Comparison of ENCODE assay signal across 8 cellular contexts in the genomic region with DNA sequence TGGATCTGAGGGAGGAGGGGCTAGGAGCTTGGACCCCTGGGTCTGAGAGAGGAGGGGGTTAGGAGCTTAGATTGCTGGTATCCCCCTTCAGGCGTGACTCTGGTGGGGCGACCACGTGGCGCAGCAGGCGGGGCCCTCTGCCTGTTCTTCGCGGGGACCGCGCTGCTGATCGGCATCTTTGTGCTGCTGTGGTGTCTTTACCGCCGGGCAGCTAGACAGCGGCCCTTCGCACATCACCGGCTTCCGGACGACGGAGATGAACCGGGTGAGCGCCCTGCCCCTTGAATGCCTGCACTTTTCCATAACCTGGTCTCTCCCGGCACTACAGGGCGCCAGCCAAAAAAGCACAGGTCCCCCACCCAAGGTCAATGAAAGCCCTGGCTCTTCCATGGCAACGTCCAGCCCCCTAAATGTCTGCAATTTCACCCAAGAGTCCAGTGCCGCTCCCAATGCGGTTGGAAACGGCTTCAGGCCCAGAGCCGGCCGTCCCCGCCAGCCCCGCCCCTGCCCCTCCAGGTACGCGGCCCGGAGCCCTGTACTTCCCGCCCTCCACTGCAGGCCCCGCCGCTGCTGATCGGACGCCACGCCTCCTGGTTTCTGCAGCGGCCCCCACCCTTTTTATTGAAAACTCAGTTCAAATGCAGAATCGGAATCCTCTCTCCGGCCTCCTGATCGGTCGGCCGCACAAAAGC. TPM values are rescaled to one million over a fixed set of nuclear protein-coding genes. Genes with fewer than 3 reads are reported as not detected.
DNase-seq lines count a peak whose midpoint lies in the region; ATAC-seq and TF ChIP-seq lines count a peak whose summit lies in the region.

No MANE protein-coding gene starts in this region.

- H3K4me1 Mint-ChIP-seq in activated naive CD4-positive, alpha-beta T cell treated with anti-CD3 and anti-CD28 coated beads, Interleukin-2, amount 10 ng/mL, durations not matched to agents 7 days and 5 days, result peaks cover 73% of the 10 kb centered on the region
- peaks cover 22% of the 10 kb centered on the region for H3K4me1 Mint-ChIP-seq in endothelial cell (ENCODE audit: unreplicated experiment)

- H3K9ac ChIP-seq in HUES64 (ENCODE audit: low read depth, low read length) (peak overlapping the region; percentile 51; the same call in 1 of the 2 replicates), colonic mucosa (ENCODE audit: low read depth in 2 of 2, low read length in 2 of 2) (no peak overlapping the region)

- H3K9me3 Mint-ChIP-seq in activated naive CD4-positive, alpha-beta T cell treated with anti-CD3 and anti-CD28 coated beads, Interleukin-2, amount 10 ng/mL, durations not matched to agents 7 days and 5 days, result no peaks in the 10 kb centered on the region
- no peaks in the 10 kb centered on the region for H3K9me3 Mint-ChIP-seq in endothelial cell (ENCODE audit: unreplicated experiment)

- H3K36me3 Mint-ChIP-seq in activated naive CD4-positive, alpha-beta T cell treated with anti-CD3 and anti-CD28 coated beads, Interleukin-2, amount 10 ng/mL, durations not matched to agents 7 days and 5 days, result peaks cover 2% of the 10 kb centered on the region
- H3K36me3 Mint-ChIP-seq in endothelial cell (ENCODE audit: low read depth, unreplicated experiment), result peaks cover 19% of the 10 kb centered on the region

- H3K9me3 ChIP-seq in HUES64 (ENCODE audit: insufficient read depth, low read depth, low read length), result no peaks in the 10 kb centered on the region
- H3K9me3 ChIP-seq in mesodermal cell (ENCODE audit: control insufficient read depth, low read length), result no peaks in the 10 kb centered on the region
- H3K9me3 ChIP-seq in colonic mucosa, result no peaks in the 10 kb centered on the region
- H3K9me3 ChIP-seq in aorta (ENCODE audit: control insufficient read depth, low read length), result no peaks in the 10 kb centered on the region

- H3K4me3 ChIP-seq in HUES64 (ENCODE audit: low read length) (peak overlapping the region; percentile 52), mesodermal cell (ENCODE audit: extremely low read depth, insufficient read depth, low read length, poor library complexity, severe bottlenecking) (peak overlapping the region; percentile 19), colonic mucosa (no peak overlapping the region), aorta (ENCODE audit: low read length in 2 of 2) (no peak overlapping the region)

- 1% methylated on average over 45 of the region's 45 CpGs for WGBS in HUES64
- WGBS in mesodermal cell (ENCODE audit: insufficient coverage in 2 of 2), 2 experiments, result 4 to 5% methylated on average over 42 to 44 of the region's 45 CpGs
- WGBS in aorta, 2 donors, result 1 to 2% methylated on average over 45 of the region's 45 CpGs

- no peak overlapping the region for H3K4me3 Mint-ChIP-seq in activated naive CD4-positive, alpha-beta T cell treated with anti-CD3 and anti-CD28 coated beads, Interleukin-2, amount 10 ng/mL, durations not matched to agents 7 days and 5 days
- H3K4me3 Mint-ChIP-seq in endothelial cell (ENCODE audit: unreplicated experiment), result no peak overlapping the region

- TF ChIP-seq CTCF in colonic mucosa (IDR thresholded peaks at IDR 0.05) (no peak), endothelial cell (IDR thresholded peaks at IDR 0.05; ENCODE audit: unreplicated experiment) (no peak)

- H3K27me3 Mint-ChIP-seq in activated naive CD4-positive, alpha-beta T cell treated with anti-CD3 and anti-CD28 coated beads, Interleukin-2, amount 10 ng/mL, durations not matched to agents 7 days and 5 days, result peaks cover 100% of the 10 kb centered on the region
- peaks cover 40% of the 10 kb centered on the region for H3K27me3 Mint-ChIP-seq in endothelial cell (ENCODE audit: unreplicated experiment)

- CTCF ChIA-PET in activated naive CD4-positive, alpha-beta T cell treated with anti-CD3 and anti-CD28 coated beads, Interleukin-2, amount 10 ng/mL, durations not matched to agents 7 days and 5 days (lab: Charles Lee), result interaction anchor here (2.4 kb wide), 1 partner anchor 36 kb away, joined by 9 read pairs; no protein-coding TSS in a partner anchor

- H3K27me3 ChIP-seq in HUES64 (ENCODE audit: insufficient read depth, low read length), result peaks cover 91% of the 10 kb centered on the region
- peaks cover 72% of the 10 kb centered on the region for H3K27me3 ChIP-seq in colonic mucosa
- peaks cover 0 to 5% of the 10 kb centered on the region in 2 donors for H3K27me3 ChIP-seq in aorta (ENCODE audit: control insufficient read depth in 1 of 2, insufficient read depth in 2 of 2, low read length in 1 of 2)

- no peak overlapping the region for H3K27ac Mint-ChIP-seq in activated naive CD4-positive, alpha-beta T cell treated with anti-CD3 and anti-CD28 coated beads, Interleukin-2, amount 10 ng/mL, durations not matched to agents 7 days and 5 days
- no peak overlapping the region for H3K27ac Mint-ChIP-seq in endothelial cell (ENCODE audit: unreplicated experiment)

- peak; percentile 44 for DNase-seq in COLO668 (lab: John Stamatoyannopoulos, UW; ENCODE audit: unreplicated experiment)
- peak; percentile 61 for DNase-seq in activated naive CD4-positive, alpha-beta T cell treated with anti-CD3 and anti-CD28 coated beads, Interleukin-2, amount 10 ng/mL, durations not matched to agents 7 days and 5 days
- no peak for DNase-seq in colonic mucosa
- DNase-seq in endothelial cell (ENCODE audit: low spot score), result no peak
- no peak for DNase-seq in aorta

- ATAC-seq in HG03196 (IDR thresholded peaks at IDR 0.05; ENCODE audit: unreplicated experiment) (no peak), aorta (ENCODE audit: low FRiP score) (no peak)

- H3K4me1 ChIP-seq in HUES64 (ENCODE audit: insufficient read depth, low read length) (peaks cover 18% of the 10 kb centered on the region; the same call in 1 of the 2 replicates), mesodermal cell (ENCODE audit: control insufficient read depth, insufficient read depth, low read length, poor library complexity, severe bottlenecking) (peaks cover 18% of the 10 kb centered on the region), colonic mucosa (peaks cover 4% of the 10 kb centered on the region), aorta (ENCODE audit: control insufficient read depth in 1 of 2, insufficient read depth in 2 of 2, low read length in 2 of 2) (no peaks in the 10 kb centered on the region)

- H3K27ac ChIP-seq in HUES64 (ENCODE audit: low read depth, low read length), result no peak overlapping the region; the same call in 1 of the 2 replicates
- no peak overlapping the region for H3K27ac ChIP-seq in mesodermal cell (ENCODE audit: low read depth, low read length, severe bottlenecking)
- H3K27ac ChIP-seq in colonic mucosa, result no peak overlapping the region
- H3K27ac ChIP-seq in aorta (ENCODE audit: low read depth in 1 of 2, low read length in 2 of 2), result no peak overlapping the region

- H3K36me3 ChIP-seq in HUES64 (ENCODE audit: insufficient read depth, low read length), result no peaks in the 10 kb centered on the region
- no peaks in the 10 kb centered on the region for H3K36me3 ChIP-seq in mesodermal cell (ENCODE audit: control insufficient read depth, insufficient read depth, low read length)
- no peaks in the 10 kb centered on the region for H3K36me3 ChIP-seq in colonic mucosa
- H3K36me3 ChIP-seq in aorta (ENCODE audit: control insufficient read depth in 1 of 2, insufficient read depth in 2 of 2, low read length in 1 of 2), result no peaks in the 10 kb centered on the region

- intact Hi-C loops in colonic mucosa (cut with DNase I), result no loop called here
- intact Hi-C loops in aorta (cut with DNase I), result no loop called here

RNA-seq across cellular contexts. Expression of gene GFY, which starts 2.8 kb away (rescaled TPM):
- polyA plus RNA-seq in HUES64 (2013, experiment 1 of 2), result 0.35 TPM
- 1.3 TPM for polyA plus RNA-seq in HUES64 (2013, experiment 2 of 2)
- polyA plus RNA-seq in mesodermal cell (2013, experiment 1 of 2), result 1.0 TPM
- 1.3 TPM for polyA plus RNA-seq in mesodermal cell (2013, experiment 2 of 2)
- total RNA-seq in colonic mucosa (not detected), endothelial cell (ENCODE audit: unreplicated experiment) (not detected), aorta (not detected)
- not detected for polyA plus RNA-seq in aorta

RNA-seq across cellular contexts. Expression of gene PTH2, which starts 4.8 kb away (rescaled TPM):
- not detected for polyA plus RNA-seq in HUES64 (2013, experiment 1 of 2)
- not detected for polyA plus RNA-seq in HUES64 (2013, experiment 2 of 2)
- 2.0 TPM for polyA plus RNA-seq in mesodermal cell (2013, experiment 1 of 2)
- polyA plus RNA-seq in mesodermal cell (2013, experiment 2 of 2), result 2.1 TPM
- total RNA-seq in colonic mucosa (not detected), endothelial cell (ENCODE audit: unreplicated experiment) (not detected), aorta (not detected)
- not detected for polyA plus RNA-seq in aorta

RNA-seq across cellular contexts. Expression of gene SLC17A7, which starts 13.3 kb away (rescaled TPM):
- 0.85 TPM for polyA plus RNA-seq in HUES64 (2013, experiment 1 of 2)
- 1.3 TPM for polyA plus RNA-seq in HUES64 (2013, experiment 2 of 2)
- 0.88 TPM for polyA plus RNA-seq in mesodermal cell (2013, experiment 1 of 2)
- 0.71 TPM for polyA plus RNA-seq in mesodermal cell (2013, experiment 2 of 2)
- total RNA-seq in colonic mucosa, result under 1 TPM; 0.21 to 0.25 TPM
- 0.92 TPM for total RNA-seq in endothelial cell (ENCODE audit: unreplicated experiment)
- total RNA-seq in aorta, result 1 to 10 TPM; 1.0 to 4.7 TPM
- polyA plus RNA-seq in aorta, result under 1 TPM; 0.15 to 0.50 TPM

RNA-seq across cellular contexts. Expression of gene PIH1D1, which starts 23.6 kb away (rescaled TPM):
- polyA plus RNA-seq in HUES64 (2013, experiment 1 of 2), result 103 TPM
- polyA plus RNA-seq in HUES64 (2013, experiment 2 of 2), result 110 TPM
- polyA plus RNA-seq in mesodermal cell (2013, experiment 1 of 2), result 87.5 TPM
- 77.2 TPM for polyA plus RNA-seq in mesodermal cell (2013, experiment 2 of 2)
- total RNA-seq in colonic mucosa, result 100 to 1,000 TPM in 1 of 2 donors, 10 to 100 TPM in 1; 80.8 to 103 TPM
- total RNA-seq in endothelial cell (ENCODE audit: unreplicated experiment), result 78.8 TPM
- 10 to 100 TPM; 45.0 to 74.7 TPM for total RNA-seq in aorta
- 100 to 1,000 TPM in 1 of 2 donors, 10 to 100 TPM in 1; 53.7 to 124 TPM for polyA plus RNA-seq in aorta

RNA-seq across cellular contexts. Expression of gene ALDH16A1, which starts 25.0 kb away (rescaled TPM):
- polyA plus RNA-seq in HUES64 (2013, experiment 1 of 2), result 43.5 TPM
- 25.8 TPM for polyA plus RNA-seq in HUES64 (2013, experiment 2 of 2)
- 25.4 TPM for polyA plus RNA-seq in mesodermal cell (2013, experiment 1 of 2)
- polyA plus RNA-seq in mesodermal cell (2013, experiment 2 of 2), result 22.8 TPM
- total RNA-seq in colonic mucosa (10 to 100 TPM; 22.6 to 57.9 TPM), endothelial cell (ENCODE audit: unreplicated experiment) (49.6 TPM), aorta (10 to 100 TPM; 17.1 to 23.7 TPM)
- polyA plus RNA-seq in aorta, result 10 to 100 TPM in 1 of 2 donors, 1 to 10 TPM in 1; 4.8 to 62.4 TPM

Comparison
In these comparisons a context has a peak if more than half of its experiments do, and no peak if none do; other contexts are left out.
1. DNase-seq: peak in COLO668 (single experiment) and activated naive CD4-positive, alpha-beta T cell treated with anti-CD3 and anti-CD28 coated beads, Interleukin-2, amount 10 ng/mL, durations not matched to agents 7 days and 5 days (single experiment); none in colonic mucosa (single experiment), endothelial cell (single experiment) and aorta (0 of 2).
2. H3K4me3 ChIP-seq: peak in HUES64 (single experiment) and mesodermal cell (single experiment); none in colonic mucosa (single experiment) and aorta (0 of 2).